ENCODE assay signal across 34 cellular contexts in genomic region chr2:212962691-212963090, GRCh38.
"Had no signal": no experiment of that assay in that cellular context is flagged by ENCODE, and none has a peak within 500 bp of the region (broad histone marks: within the 10 kb centered on the region; RNA-seq: fewer than 3 reads in every experiment).

No MANE protein-coding gene starts in this region.

- H3K27ac Mint-ChIP-seq: activated B cell treated with CpG ODN at 0.5 μM for 24 hours; activated CD4-positive, alpha-beta memory T cell treated with anti-CD3 and anti-CD28 coated beads for 36 hours; activated CD4-positive, alpha-beta T cell treated with anti-CD3 and anti-CD28 coated beads, Interleukin-2, amount 10 ng/mL, durations not matched to agents 24 days and 14 days; activated CD8-positive, alpha-beta T cell treated with anti-CD3 and anti-CD28 coated beads for 36 hours; activated naive CD4-positive, alpha-beta T cell treated with anti-CD3 and anti-CD28 coated beads, Interleukin-2, amount 10 ng/mL, durations not matched to agents 7 days and 5 days; activated naive CD4-positive, alpha-beta T cell treated with anti-CD3 and anti-CD28 coated beads, Interleukin-2, amount 50 U/mL, for 24 hours; activated naive CD8-positive, alpha-beta T cell; activated naive CD8-positive, alpha-beta T cell treated with anti-CD3 and anti-CD28 coated beads, Interleukin-2, amount 10 ng/mL, durations not matched to agents 7 days and 5 days; activated naive CD8-positive, alpha-beta T cell treated with anti-CD3 and anti-CD28 coated beads, Interleukin-2, amount 50 U/mL, for 24 hours; activated T-helper 2 cell treated with anti-CD3 and anti-CD28 coated beads, Interferon-gamma antibody, Interleukin-2, Interleukin-4, amounts not matched to agents 10 μg/mL and 5 μg/mL and 100 μg/mL, durations not matched to agents 14 hours and 24 hours and 36 hours; brain; T-helper 1 cell treated with Interleukin-12 subunit alpha and Interleukin-12 subunit beta and Interleukin-4 antibody, amounts not matched to agents 30 μg/mL and 1 μg/mL, for 36 hours; T-helper 2 cell treated with Interferon-gamma antibody and Interleukin-4, amounts not matched to agents 5 μg/mL and 100 μg/mL, for 36 hours had no signal

- H3K27me3 Mint-ChIP-seq: activated B cell treated with CpG ODN at 0.5 μM for 24 hours; activated CD4-positive, alpha-beta memory T cell treated with anti-CD3 and anti-CD28 coated beads for 36 hours; activated CD4-positive, alpha-beta T cell treated with anti-CD3 and anti-CD28 coated beads, Interleukin-2, amount 10 ng/mL, durations not matched to agents 24 days and 14 days; activated CD8-positive, alpha-beta T cell treated with anti-CD3 and anti-CD28 coated beads for 36 hours; activated naive CD4-positive, alpha-beta T cell treated with anti-CD3 and anti-CD28 coated beads, Interleukin-2, amount 10 ng/mL, durations not matched to agents 7 days and 5 days; activated naive CD4-positive, alpha-beta T cell treated with anti-CD3 and anti-CD28 coated beads, Interleukin-2, amount 50 U/mL, for 24 hours; activated naive CD8-positive, alpha-beta T cell; activated naive CD8-positive, alpha-beta T cell treated with anti-CD3 and anti-CD28 coated beads, Interleukin-2, amount 10 ng/mL, durations not matched to agents 7 days and 5 days; activated naive CD8-positive, alpha-beta T cell treated with anti-CD3 and anti-CD28 coated beads, Interleukin-2, amount 50 U/mL, for 24 hours; brain; central memory CD8-positive, alpha-beta T cell had no signal

- DNase-seq: activated B cell treated with CpG ODN at 0.5 μM for 24 hours; activated CD4-positive, alpha-beta memory T cell treated with anti-CD3 and anti-CD28 coated beads for 36 hours; activated CD4-positive, alpha-beta T cell treated with anti-CD3 and anti-CD28 coated beads for 4 hours; activated CD4-positive, alpha-beta T cell treated with anti-CD3 and anti-CD28 coated beads, Interleukin-2, amount 50 U/mL, for 1 hour; activated CD4-positive, alpha-beta T cell treated with anti-CD3 and anti-CD28 coated beads, Interleukin-2, amount 50 U/mL, for 4 hours; activated CD4-positive, CD25-positive, alpha-beta regulatory T cell treated with anti-CD3 and anti-CD28 coated beads, Interleukin-2, amount 50 U/mL, for 72 hours; activated CD8-positive, alpha-beta memory T cell treated with anti-CD3 and anti-CD28 coated beads, Interleukin-2, amount 50 U/mL, for 4 hours; activated CD8-positive, alpha-beta T cell treated with anti-CD3 and anti-CD28 coated beads for 36 hours; activated effector memory CD4-positive, alpha-beta T cell treated with Interleukin-2 at 50 U/mL for 16 hours; activated gamma-delta T cell; activated naive CD4-positive, alpha-beta T cell treated with anti-CD3 and anti-CD28 coated beads, Interleukin-2, amount 10 ng/mL, durations not matched to agents 7 days and 5 days; activated naive CD4-positive, alpha-beta T cell treated with Interleukin-2 at 50 U/mL for 16 hours; activated naive CD8-positive, alpha-beta T cell treated with anti-CD3 and anti-CD28 coated beads, Interleukin-2, amount 10 ng/mL, durations not matched to agents 7 days and 5 days; activated naive CD8-positive, alpha-beta T cell treated with anti-CD3 and anti-CD28 coated beads, Interleukin-2, amount 50 U/mL, for 24 hours; activated T-cell treated with anti-CD3 and anti-CD28 coated beads for 4 hours; activated T-cell treated with anti-CD3 and anti-CD28 coated beads, Interleukin-2, amount 50 U/mL, for 1 hour; activated T-cell treated with anti-CD3 and anti-CD28 coated beads, Interleukin-2, amount 50 U/mL, for 48 hours; amygdala; anterior cingulate cortex; caudate nucleus; cerebellar nuclear complex; T-helper 1 cell; T-helper 2 cell; T-helper 9 cell had no signal

- H3K9me3 Mint-ChIP-seq: activated B cell treated with CpG ODN at 0.5 μM for 24 hours; activated CD4-positive, alpha-beta memory T cell treated with anti-CD3 and anti-CD28 coated beads for 36 hours; activated CD4-positive, alpha-beta T cell treated with anti-CD3 and anti-CD28 coated beads, Interleukin-2, amount 10 ng/mL, durations not matched to agents 24 days and 14 days; activated naive CD4-positive, alpha-beta T cell treated with anti-CD3 and anti-CD28 coated beads, Interleukin-2, amount 50 U/mL, for 24 hours; activated naive CD8-positive, alpha-beta T cell treated with anti-CD3 and anti-CD28 coated beads, Interleukin-2, amount 50 U/mL, for 24 hours; brain; central memory CD8-positive, alpha-beta T cell had no signal

- H3K36me3 Mint-ChIP-seq: activated CD4-positive, alpha-beta memory T cell treated with anti-CD3 and anti-CD28 coated beads for 36 hours; activated naive CD4-positive, alpha-beta T cell treated with anti-CD3 and anti-CD28 coated beads, Interleukin-2, amount 10 ng/mL, durations not matched to agents 7 days and 5 days; activated naive CD4-positive, alpha-beta T cell treated with anti-CD3 and anti-CD28 coated beads, Interleukin-2, amount 50 U/mL, for 24 hours; activated naive CD8-positive, alpha-beta T cell; brain had no signal

- H3K4me3 Mint-ChIP-seq: activated B cell treated with CpG ODN at 0.5 μM for 24 hours; activated CD4-positive, alpha-beta memory T cell treated with anti-CD3 and anti-CD28 coated beads for 36 hours; activated CD4-positive, alpha-beta T cell treated with anti-CD3 and anti-CD28 coated beads, Interleukin-2, amount 10 ng/mL, durations not matched to agents 24 days and 14 days; activated CD8-positive, alpha-beta T cell treated with anti-CD3 and anti-CD28 coated beads for 36 hours; activated naive CD4-positive, alpha-beta T cell treated with anti-CD3 and anti-CD28 coated beads, Interleukin-2, amount 10 ng/mL, durations not matched to agents 7 days and 5 days; activated naive CD4-positive, alpha-beta T cell treated with anti-CD3 and anti-CD28 coated beads, Interleukin-2, amount 50 U/mL, for 24 hours; activated naive CD8-positive, alpha-beta T cell; activated naive CD8-positive, alpha-beta T cell treated with anti-CD3 and anti-CD28 coated beads, Interleukin-2, amount 10 ng/mL, durations not matched to agents 7 days and 5 days; activated naive CD8-positive, alpha-beta T cell treated with anti-CD3 and anti-CD28 coated beads, Interleukin-2, amount 50 U/mL, for 24 hours; brain; central memory CD8-positive, alpha-beta T cell; T-helper 1 cell treated with Interleukin-12 subunit alpha and Interleukin-12 subunit beta and Interleukin-4 antibody, amounts not matched to agents 30 μg/mL and 1 μg/mL, for 36 hours; T-helper 2 cell treated with Interferon-gamma antibody and Interleukin-4, amounts not matched to agents 5 μg/mL and 100 μg/mL, for 36 hours had no signal

- H3K4me3 ChIP-seq: ascending aorta, cardiac muscle cell had no signal

- ATAC-seq: activated CD8-positive, alpha-beta T cell treated with anti-CD3 and anti-CD28 coated beads for 36 hours; activated naive CD8-positive, alpha-beta T cell treated with anti-CD3 and anti-CD28 coated beads, Interleukin-2, amount 50 U/mL, for 24 hours had no signal
